9 cellular contexts compared by ENCODE assay signal in the genomic region with DNA sequence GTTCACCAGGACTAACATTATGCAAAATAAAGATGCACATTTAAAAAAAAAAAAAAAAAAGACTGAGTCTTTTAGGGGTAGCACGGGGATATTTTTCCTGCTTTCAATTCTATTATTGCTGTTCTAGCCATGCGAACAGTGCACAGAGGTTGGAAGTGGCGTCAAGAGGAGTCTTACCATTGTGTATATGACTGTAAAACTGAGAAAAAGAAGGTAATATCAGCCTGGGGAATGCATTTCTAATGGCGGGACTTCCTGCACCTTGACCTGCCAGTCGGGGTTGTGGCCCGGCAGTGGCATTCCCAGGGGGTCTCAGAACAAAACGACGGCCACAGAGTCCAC. TPM values are rescaled to one million over a fixed set of nuclear protein-coding genes. Genes with fewer than 3 reads are reported as not detected.
DNase-seq lines count a peak whose midpoint lies in the region; ATAC-seq and TF ChIP-seq lines count a peak whose summit lies in the region.
"Had no signal": no experiment of that assay in that cellular context is flagged by ENCODE, and none has a peak within 500 bp of the region (broad histone marks: within the 10 kb centered on the region; RNA-seq: fewer than 3 reads in every experiment).

No MANE protein-coding gene starts in this region.

- no peak for TF ChIP-seq CTCF in MM.1S (IDR thresholded peaks at IDR 0.05; ENCODE audit: low read length)
- no peak for TF ChIP-seq CTCF in esophagus muscularis mucosa (IDR thresholded peaks at IDR 0.05)
- no peak for TF ChIP-seq CTCF in parathyroid adenoma (IDR thresholded peaks at IDR 0.05)

- 20% methylated on average over 8 of the region's 8 CpGs for WGBS in esophagus muscularis mucosa

- H3K27me3 ChIP-seq in CD8-positive, alpha-beta memory T cell (ENCODE audit: insufficient read depth, low read length, poor library complexity, severe bottlenecking), result peaks cover 52% of the 10 kb centered on the region
- H3K27me3 ChIP-seq in MM.1S (replicated peaks; ENCODE audit: insufficient read depth, low read length), result peaks cover 11% of the 10 kb centered on the region
- peaks cover 0 to 100% (median 49%) of the 10 kb centered on the region in 4 donors for H3K27me3 ChIP-seq in esophagus muscularis mucosa
- H3K27me3 ChIP-seq in parathyroid adenoma (ENCODE audit: control insufficient read depth, insufficient read depth, low read length), result peaks cover 4% of the 10 kb centered on the region

- H3K4me2 ChIP-seq in MM.1S (ENCODE audit: low read depth, low read length) (peak overlapping the region; percentile 53; the same call in 1 of the 2 replicates), parathyroid adenoma (ENCODE audit: low read length) (peak overlapping the region; percentile 83)

- POLR2A ChIA-PET in CD8-positive, alpha-beta memory T cell (lab: Charles Lee), result no interaction called here

- H2AFZ ChIP-seq in MM.1S (ENCODE audit: low read length) (peak overlapping the region; percentile 44), parathyroid adenoma (no peak overlapping the region)

- no peak overlapping the region for H3K27ac ChIP-seq in CD8-positive, alpha-beta memory T cell (ENCODE audit: low read depth, low read length)
- H3K27ac ChIP-seq in MM.1S (ENCODE audit: low read length) (no peak overlapping the region), esophagus muscularis mucosa (replicated peaks in 1 of 4) (peak overlapping the region in 1 of 4 donors; percentile 28), parathyroid adenoma (no peak overlapping the region)

- H3K4me1 Mint-ChIP-seq in CD8-positive, alpha-beta memory T cell, result peaks cover 24 to 28% (median 26%) of the 10 kb centered on the region in 3 donors

- H3K9me3 Mint-ChIP-seq in CD8-positive, alpha-beta memory T cell, result peaks cover 0 to 5% (median 4%) of the 10 kb centered on the region in 5 donors

- H3K9ac ChIP-seq in MM.1S (ENCODE audit: low read length), result peak overlapping the region; percentile 10; the same call in 1 of the 2 replicates
- H3K9ac ChIP-seq in parathyroid adenoma, result no peak overlapping the region

- DNase-seq in CD8-positive, alpha-beta memory T cell, result no peak
- DNase-seq in MM.1S, result no peak
- no peak for DNase-seq in esophagus muscularis mucosa (ENCODE audit: extremely low spot score)
- no peak for DNase-seq in HK-2 (ENCODE audit: unreplicated experiment)
- DNase-seq in midbrain (lab: John Stamatoyannopoulos, UW), result no peak
- DNase-seq: activated CD4-positive, alpha-beta T cell treated with anti-CD3 and anti-CD28 coated beads for 1 hour had no signal

- H4K20me1 ChIP-seq in MM.1S (ENCODE audit: insufficient read depth, low read length), result no peaks in the 10 kb centered on the region

- H3K79me2 ChIP-seq in MM.1S (ENCODE audit: low read length) (no peaks in the 10 kb centered on the region), parathyroid adenoma (no peaks in the 10 kb centered on the region)

- H3K4me3 Mint-ChIP-seq in CD8-positive, alpha-beta memory T cell, result peak overlapping the region; percentile 6 to 92 (median 65)

- no peak for TF ChIP-seq EP300 in esophagus muscularis mucosa (IDR thresholded peaks at IDR 0.05)

- no peaks in the 10 kb centered on the region for H3K9me2 ChIP-seq in MM.1S (replicated peaks; ENCODE audit: insufficient read depth, low read length)

- H3K27ac Mint-ChIP-seq in CD8-positive, alpha-beta memory T cell, result peak overlapping the region in 1 of 8 donors; percentile 38

- H3K27me3 Mint-ChIP-seq in CD8-positive, alpha-beta memory T cell, result peaks cover 58 to 92% of the 10 kb centered on the region in 2 donors

- no peaks in the 10 kb centered on the region for H3K9me3 ChIP-seq in CD8-positive, alpha-beta memory T cell (ENCODE audit: low read length)
- H3K9me3 ChIP-seq in MM.1S (replicated peaks; ENCODE audit: insufficient read depth, low read length) (no peaks in the 10 kb centered on the region), esophagus muscularis mucosa (peaks cover 0 to 3% (median 0%) of the 10 kb centered on the region in 4 donors), parathyroid adenoma (ENCODE audit: control insufficient read depth, low read length) (peaks cover 3% of the 10 kb centered on the region)

- no peaks in the 10 kb centered on the region for H3F3A ChIP-seq in MM.1S (ENCODE audit: insufficient read depth, low read length)

- ATAC-seq in GM21390 (IDR thresholded peaks at IDR 0.05; ENCODE audit: unreplicated experiment), result no peak
- no peak for ATAC-seq in GM19395 (IDR thresholded peaks at IDR 0.05; ENCODE audit: unreplicated experiment)

- H3K36me3 Mint-ChIP-seq in CD8-positive, alpha-beta memory T cell, result no peaks in the 10 kb centered on the region

- H3K36me3 ChIP-seq in CD8-positive, alpha-beta memory T cell (ENCODE audit: insufficient read depth, low read length), result no peaks in the 10 kb centered on the region
- H3K36me3 ChIP-seq in MM.1S (replicated peaks; ENCODE audit: insufficient read depth, low read length) (no peaks in the 10 kb centered on the region), esophagus muscularis mucosa (no peaks in the 10 kb centered on the region), parathyroid adenoma (ENCODE audit: control insufficient read depth, insufficient read depth, low read length) (no peaks in the 10 kb centered on the region)

- CTCF ChIA-PET in CD8-positive, alpha-beta memory T cell (lab: Charles Lee), result no interaction called here

- no peak for TF ChIP-seq POLR2A in esophagus muscularis mucosa (IDR thresholded peaks at IDR 0.05; ENCODE audit: low read depth)

- no peak overlapping the region for H3K4me3 ChIP-seq in CD8-positive, alpha-beta memory T cell (ENCODE audit: low read length)
- H3K4me3 ChIP-seq in MM.1S (ENCODE audit: low read length) (peak overlapping the region; percentile 30; the same call in 1 of the 2 replicates), esophagus muscularis mucosa (peak overlapping the region; percentile 42 to 60 (median 48)), parathyroid adenoma (ENCODE audit: low read depth, low read length) (peak overlapping the region; percentile 38)

- H3K4me1 ChIP-seq in CD8-positive, alpha-beta memory T cell (ENCODE audit: insufficient read depth, low read length), result peaks cover 24% of the 10 kb centered on the region
- no peaks in the 10 kb centered on the region for H3K4me1 ChIP-seq in MM.1S (ENCODE audit: low read length)
- H3K4me1 ChIP-seq in esophagus muscularis mucosa, result peaks cover 24 to 33% (median 30%) of the 10 kb centered on the region in 4 donors
- H3K4me1 ChIP-seq in parathyroid adenoma, result no peaks in the 10 kb centered on the region

- intact Hi-C loops in esophagus muscularis mucosa (cut with DNase I), result no loop called here

RNA-seq across cellular contexts. Expression of a gene that starts 13.2 kb away (rescaled TPM):
- total RNA-seq in CD8-positive, alpha-beta memory T cell, result not detected
- not detected for polyA plus RNA-seq in CD8-positive, alpha-beta memory T cell
- total RNA-seq in esophagus muscularis mucosa, result 1 to 10 TPM in 3 of 4 donors, under 1 TPM in 1; 0.33 to 2.5 (median 1.5) TPM

RNA-seq across cellular contexts. Expression of a gene that starts 48.5 kb away (rescaled TPM):
- not detected for total RNA-seq in CD8-positive, alpha-beta memory T cell
- polyA plus RNA-seq in CD8-positive, alpha-beta memory T cell, result not detected
- total RNA-seq in esophagus muscularis mucosa, result 1 to 10 TPM in 1 of 4 donors, under 1 TPM in 1, not detected in 2; 0.83 to 1.6 TPM

RNA-seq across cellular contexts. Expression of a gene that starts 51.6 kb away (rescaled TPM):
- total RNA-seq in CD8-positive, alpha-beta memory T cell, result not detected
- polyA plus RNA-seq in CD8-positive, alpha-beta memory T cell, result not detected
- total RNA-seq in esophagus muscularis mucosa, result 1 to 10 TPM in 2 of 4 donors, under 1 TPM in 2; 0.26 to 1.7 (median 0.68) TPM
